1 cellular context compared by ENCODE assay signal in the genomic region with DNA sequence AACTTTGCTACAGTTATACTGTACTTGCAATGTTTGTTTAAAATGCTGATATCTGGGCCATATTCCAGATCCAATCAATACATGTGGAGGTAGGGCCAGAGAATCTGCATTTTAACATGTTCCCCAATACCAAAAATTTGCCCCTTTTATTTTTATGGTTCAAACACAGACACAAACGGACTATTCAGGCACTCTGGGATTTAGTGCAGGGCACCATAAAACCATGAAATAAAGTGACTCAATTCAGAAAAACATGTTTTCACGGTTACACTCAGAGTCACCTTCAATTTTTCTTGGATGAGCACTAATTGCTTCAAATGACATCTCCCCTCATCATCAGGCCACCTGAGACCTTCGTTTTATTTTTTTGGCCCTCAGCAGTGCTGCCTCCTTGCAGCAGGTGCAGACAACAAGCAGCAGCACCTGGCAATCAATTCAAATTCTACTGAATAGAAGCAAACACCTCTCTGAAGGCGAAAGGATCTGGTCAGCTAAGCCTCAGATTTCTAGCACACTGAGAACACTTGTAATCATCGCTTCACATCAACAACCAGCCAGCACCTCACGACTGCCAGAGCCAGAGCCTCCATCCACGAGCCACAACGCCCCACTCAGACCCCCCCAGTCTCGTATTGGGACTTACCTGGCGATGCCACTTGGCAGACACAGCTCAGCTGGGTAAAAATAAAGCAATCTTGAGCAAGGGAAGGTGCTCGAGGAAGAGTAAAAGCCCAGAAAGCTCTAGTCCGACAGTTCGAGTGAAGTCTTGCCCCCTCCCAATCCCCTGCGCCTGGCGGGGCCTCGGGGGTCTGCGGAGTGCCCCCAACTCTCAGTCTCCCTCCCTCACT.
TF ChIP-seq lines count a peak whose summit lies in the region.

No MANE protein-coding gene starts in this region.

TF ChIP-seq in HEK293, 187 proteins besides CTCF, POLR2A, EP300 and RAD21 (continued from another document):
- TF ChIP-seq, protein P1, sequence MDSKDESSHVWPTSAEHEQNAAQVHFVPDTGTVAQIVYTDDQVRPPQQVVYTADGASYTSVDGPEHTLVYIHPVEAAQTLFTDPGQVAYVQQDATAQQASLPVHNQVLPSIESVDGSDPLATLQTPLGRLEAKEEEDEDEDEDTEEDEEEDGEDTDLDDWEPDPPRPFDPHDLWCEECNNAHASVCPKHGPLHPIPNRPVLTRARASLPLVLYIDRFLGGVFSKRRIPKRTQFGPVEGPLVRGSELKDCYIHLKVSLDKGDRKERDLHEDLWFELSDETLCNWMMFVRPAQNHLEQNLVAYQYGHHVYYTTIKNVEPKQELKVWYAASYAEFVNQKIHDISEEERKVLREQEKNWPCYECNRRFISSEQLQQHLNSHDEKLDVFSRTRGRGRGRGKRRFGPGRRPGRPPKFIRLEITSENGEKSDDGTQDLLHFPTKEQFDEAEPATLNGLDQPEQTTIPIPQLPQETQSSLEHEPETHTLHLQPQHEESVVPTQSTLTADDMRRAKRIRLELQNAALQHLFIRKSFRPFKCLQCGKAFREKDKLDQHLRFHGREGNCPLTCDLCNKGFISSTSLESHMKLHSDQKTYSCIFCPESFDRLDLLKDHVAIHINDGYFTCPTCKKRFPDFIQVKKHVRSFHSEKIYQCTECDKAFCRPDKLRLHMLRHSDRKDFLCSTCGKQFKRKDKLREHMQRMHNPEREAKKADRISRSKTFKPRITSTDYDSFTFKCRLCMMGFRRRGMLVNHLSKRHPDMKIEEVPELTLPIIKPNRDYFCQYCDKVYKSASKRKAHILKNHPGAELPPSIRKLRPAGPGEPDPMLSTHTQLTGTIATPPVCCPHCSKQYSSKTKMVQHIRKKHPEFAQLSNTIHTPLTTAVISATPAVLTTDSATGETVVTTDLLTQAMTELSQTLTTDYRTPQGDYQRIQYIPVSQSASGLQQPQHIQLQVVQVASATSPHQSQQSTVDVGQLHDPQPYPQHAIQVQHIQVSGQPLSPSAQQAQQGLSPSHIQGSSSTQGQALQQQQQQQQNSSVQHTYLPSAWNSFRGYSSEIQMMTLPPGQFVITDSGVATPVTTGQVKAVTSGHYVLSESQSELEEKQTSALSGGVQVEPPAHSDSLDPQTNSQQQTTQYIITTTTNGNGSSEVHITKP (tag by site-specific recombination; IDR thresholded peaks at IDR 0.05): peak; percentile 100
- TF ChIP-seq, protein P2, sequence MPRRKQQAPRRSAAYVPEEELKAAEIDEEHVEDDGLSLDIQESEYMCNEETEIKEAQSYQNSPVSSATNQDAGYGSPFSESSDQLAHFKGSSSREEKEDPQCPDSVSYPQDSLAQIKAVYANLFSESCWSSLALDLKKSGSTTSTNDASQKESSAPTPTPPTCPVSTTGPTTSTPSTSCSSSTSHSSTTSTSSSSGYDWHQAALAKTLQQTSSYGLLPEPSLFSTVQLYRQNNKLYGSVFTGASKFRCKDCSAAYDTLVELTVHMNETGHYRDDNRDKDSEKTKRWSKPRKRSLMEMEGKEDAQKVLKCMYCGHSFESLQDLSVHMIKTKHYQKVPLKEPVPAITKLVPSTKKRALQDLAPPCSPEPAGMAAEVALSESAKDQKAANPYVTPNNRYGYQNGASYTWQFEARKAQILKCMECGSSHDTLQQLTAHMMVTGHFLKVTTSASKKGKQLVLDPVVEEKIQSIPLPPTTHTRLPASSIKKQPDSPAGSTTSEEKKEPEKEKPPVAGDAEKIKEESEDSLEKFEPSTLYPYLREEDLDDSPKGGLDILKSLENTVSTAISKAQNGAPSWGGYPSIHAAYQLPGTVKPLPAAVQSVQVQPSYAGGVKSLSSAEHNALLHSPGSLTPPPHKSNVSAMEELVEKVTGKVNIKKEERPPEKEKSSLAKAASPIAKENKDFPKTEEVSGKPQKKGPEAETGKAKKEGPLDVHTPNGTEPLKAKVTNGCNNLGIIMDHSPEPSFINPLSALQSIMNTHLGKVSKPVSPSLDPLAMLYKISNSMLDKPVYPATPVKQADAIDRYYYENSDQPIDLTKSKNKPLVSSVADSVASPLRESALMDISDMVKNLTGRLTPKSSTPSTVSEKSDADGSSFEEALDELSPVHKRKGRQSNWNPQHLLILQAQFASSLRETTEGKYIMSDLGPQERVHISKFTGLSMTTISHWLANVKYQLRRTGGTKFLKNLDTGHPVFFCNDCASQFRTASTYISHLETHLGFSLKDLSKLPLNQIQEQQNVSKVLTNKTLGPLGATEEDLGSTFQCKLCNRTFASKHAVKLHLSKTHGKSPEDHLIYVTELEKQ (tag by site-specific recombination; IDR thresholded peaks at IDR 0.05; ENCODE audit: borderline replicate concordance): no peak
- TF ChIP-seq ZBTB48 (tag by site-specific recombination; IDR thresholded peaks at IDR 0.05): no peak; the same call in none of the 2 replicates
- TF ChIP-seq, protein P3, sequence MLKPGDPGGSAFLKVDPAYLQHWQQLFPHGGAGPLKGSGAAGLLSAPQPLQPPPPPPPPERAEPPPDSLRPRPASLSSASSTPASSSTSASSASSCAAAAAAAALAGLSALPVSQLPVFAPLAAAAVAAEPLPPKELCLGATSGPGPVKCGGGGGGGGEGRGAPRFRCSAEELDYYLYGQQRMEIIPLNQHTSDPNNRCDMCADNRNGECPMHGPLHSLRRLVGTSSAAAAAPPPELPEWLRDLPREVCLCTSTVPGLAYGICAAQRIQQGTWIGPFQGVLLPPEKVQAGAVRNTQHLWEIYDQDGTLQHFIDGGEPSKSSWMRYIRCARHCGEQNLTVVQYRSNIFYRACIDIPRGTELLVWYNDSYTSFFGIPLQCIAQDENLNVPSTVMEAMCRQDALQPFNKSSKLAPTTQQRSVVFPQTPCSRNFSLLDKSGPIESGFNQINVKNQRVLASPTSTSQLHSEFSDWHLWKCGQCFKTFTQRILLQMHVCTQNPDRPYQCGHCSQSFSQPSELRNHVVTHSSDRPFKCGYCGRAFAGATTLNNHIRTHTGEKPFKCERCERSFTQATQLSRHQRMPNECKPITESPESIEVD (tag by site-specific recombination; IDR thresholded peaks at IDR 0.05): peak; percentile 60
- TF ChIP-seq ZBTB17 (tag by site-specific recombination; IDR thresholded peaks at IDR 0.05): peak; percentile 38
- peak; percentile 91 for TF ChIP-seq PRDM1 (tag by site-specific recombination; IDR thresholded peaks at IDR 0.05)
- peak; percentile 31 for TF ChIP-seq GLIS1 (tag by site-specific recombination; IDR thresholded peaks at IDR 0.05)
- TF ChIP-seq ZBTB7A (tag by site-specific recombination; IDR thresholded peaks at IDR 0.05; ENCODE audit: low read depth): 0 out of 2 replicates have a peak, but pooled peaks have one; percentile 12
- TF ChIP-seq, protein P4, sequence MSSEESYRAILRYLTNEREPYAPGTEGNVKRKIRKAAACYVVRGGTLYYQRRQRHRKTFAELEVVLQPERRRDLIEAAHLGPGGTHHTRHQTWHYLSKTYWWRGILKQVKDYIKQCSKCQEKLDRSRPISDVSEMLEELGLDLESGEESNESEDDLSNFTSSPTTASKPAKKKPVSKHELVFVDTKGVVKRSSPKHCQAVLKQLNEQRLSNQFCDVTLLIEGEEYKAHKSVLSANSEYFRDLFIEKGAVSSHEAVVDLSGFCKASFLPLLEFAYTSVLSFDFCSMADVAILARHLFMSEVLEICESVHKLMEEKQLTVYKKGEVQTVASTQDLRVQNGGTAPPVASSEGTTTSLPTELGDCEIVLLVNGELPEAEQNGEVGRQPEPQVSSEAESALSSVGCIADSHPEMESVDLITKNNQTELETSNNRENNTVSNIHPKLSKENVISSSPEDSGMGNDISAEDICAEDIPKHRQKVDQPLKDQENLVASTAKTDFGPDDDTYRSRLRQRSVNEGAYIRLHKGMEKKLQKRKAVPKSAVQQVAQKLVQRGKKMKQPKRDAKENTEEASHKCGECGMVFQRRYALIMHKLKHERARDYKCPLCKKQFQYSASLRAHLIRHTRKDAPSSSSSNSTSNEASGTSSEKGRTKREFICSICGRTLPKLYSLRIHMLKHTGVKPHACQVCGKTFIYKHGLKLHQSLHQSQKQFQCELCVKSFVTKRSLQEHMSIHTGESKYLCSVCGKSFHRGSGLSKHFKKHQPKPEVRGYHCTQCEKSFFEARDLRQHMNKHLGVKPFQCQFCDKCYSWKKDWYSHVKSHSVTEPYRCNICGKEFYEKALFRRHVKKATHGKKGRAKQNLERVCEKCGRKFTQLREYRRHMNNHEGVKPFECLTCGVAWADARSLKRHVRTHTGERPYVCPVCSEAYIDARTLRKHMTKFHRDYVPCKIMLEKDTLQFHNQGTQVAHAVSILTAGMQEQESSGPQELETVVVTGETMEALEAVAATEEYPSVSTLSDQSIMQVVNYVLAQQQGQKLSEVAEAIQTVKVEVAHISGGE (tag by site-specific recombination; conservative IDR thresholded peaks at IDR 0.05; ENCODE audit: low read depth): no peak
- peak; percentile 77 for TF ChIP-seq ZNF549 (tag by site-specific recombination; IDR thresholded peaks at IDR 0.05)
- TF ChIP-seq, protein P5, sequence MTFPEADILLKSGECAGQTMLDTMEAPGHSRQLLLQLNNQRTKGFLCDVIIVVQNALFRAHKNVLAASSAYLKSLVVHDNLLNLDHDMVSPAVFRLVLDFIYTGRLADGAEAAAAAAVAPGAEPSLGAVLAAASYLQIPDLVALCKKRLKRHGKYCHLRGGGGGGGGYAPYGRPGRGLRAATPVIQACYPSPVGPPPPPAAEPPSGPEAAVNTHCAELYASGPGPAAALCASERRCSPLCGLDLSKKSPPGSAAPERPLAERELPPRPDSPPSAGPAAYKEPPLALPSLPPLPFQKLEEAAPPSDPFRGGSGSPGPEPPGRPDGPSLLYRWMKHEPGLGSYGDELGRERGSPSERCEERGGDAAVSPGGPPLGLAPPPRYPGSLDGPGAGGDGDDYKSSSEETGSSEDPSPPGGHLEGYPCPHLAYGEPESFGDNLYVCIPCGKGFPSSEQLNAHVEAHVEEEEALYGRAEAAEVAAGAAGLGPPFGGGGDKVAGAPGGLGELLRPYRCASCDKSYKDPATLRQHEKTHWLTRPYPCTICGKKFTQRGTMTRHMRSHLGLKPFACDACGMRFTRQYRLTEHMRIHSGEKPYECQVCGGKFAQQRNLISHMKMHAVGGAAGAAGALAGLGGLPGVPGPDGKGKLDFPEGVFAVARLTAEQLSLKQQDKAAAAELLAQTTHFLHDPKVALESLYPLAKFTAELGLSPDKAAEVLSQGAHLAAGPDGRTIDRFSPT (tag by site-specific recombination; IDR thresholded peaks at IDR 0.05): peak; percentile 38; the same call in 1 of the 2 replicates
- TF ChIP-seq ZNF266 (tag by site-specific recombination; IDR thresholded peaks at IDR 0.05; ENCODE audit: low read depth): no peak
- peak; percentile 81; the same call in 1 of the 2 replicates for TF ChIP-seq ZNF660 (tag by site-specific recombination; IDR thresholded peaks at IDR 0.05)
- TF ChIP-seq GLIS2 (tag by site-specific recombination; IDR thresholded peaks at IDR 0.05): peak; percentile 64
